Comparison of ENCODE assay signal across 8 cellular contexts in the genomic region with DNA sequence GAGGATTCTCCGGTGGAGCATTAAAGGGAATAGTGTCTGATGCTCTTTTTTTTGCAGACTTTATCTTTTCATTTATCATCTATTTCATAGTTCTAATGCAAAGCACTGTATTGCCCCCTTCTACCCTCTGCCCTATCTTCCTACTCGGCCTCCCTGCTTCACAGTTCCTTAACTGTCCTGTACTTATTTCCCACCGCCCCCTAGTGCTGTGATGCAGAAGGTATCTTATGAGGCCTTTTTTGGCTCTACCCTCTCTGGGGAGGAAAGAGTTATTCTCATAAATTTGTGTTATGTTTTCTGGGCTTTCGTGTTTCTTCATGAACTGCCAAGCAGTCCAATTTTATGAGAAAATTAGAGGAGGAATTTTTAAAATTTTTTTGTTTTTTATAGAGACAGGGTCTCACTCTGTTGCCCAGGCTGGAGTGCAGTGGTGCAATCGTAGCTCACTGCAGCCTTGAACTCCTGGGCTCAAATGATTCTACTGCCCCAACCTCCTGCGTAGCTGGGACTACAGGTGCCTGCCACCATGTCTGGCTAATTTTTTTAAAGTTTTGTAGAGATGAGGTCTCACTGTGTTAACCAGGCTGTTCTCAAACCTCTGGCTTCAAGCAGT. TPM values are rescaled to one million over a fixed set of nuclear protein-coding genes. Genes with fewer than 3 reads are reported as not detected.
DNase-seq lines count a peak whose midpoint lies in the region; ATAC-seq and TF ChIP-seq lines count a peak whose summit lies in the region.

No MANE protein-coding gene starts in this region.

- peaks cover 21 to 32% of the 10 kb centered on the region in 2 donors for H3K36me3 Mint-ChIP-seq in CD14-positive monocyte

- H3K27me3 Mint-ChIP-seq in CD14-positive monocyte (ENCODE audit: low read depth in 3 of 3): no peaks in the 10 kb centered on the region

- H3K4me1 ChIP-seq in SJCRH30 (no peaks in the 10 kb centered on the region; the same call in 1 of the 2 replicates), iPS DF 6.9 (ENCODE audit: control insufficient read depth, insufficient read depth, low read length) (no peaks in the 10 kb centered on the region)

- H3K36me3 ChIP-seq in SJCRH30 (peaks cover 11% of the 10 kb centered on the region; the same call in 1 of the 2 replicates), iPS DF 6.9 (ENCODE audit: control insufficient read depth, insufficient read depth, low read length) (peaks cover 7% of the 10 kb centered on the region; the same call in 1 of the 2 replicates)

- H3K4me3 Mint-ChIP-seq in CD14-positive monocyte: peak overlapping the region; percentile 96 to 99

- peaks cover 18% of the 10 kb centered on the region for H3K4me1 Mint-ChIP-seq in CD14-positive monocyte

- intact Hi-C loops in CD14-positive monocyte (cut with micrococcal nuclease): loop anchor here (2.0 to 5.0 kb wide), 2 partner anchors 19 to 64 kb away; partner anchors contain the start of genes FOXM1 (in 2 of the 2), RHNO1 (in 2 of the 2) and FKBP4 (in 1 of the 2)

- H3K27me3 ChIP-seq in SJCRH30 (no peaks in the 10 kb centered on the region), iPS DF 6.9 (ENCODE audit: control insufficient read depth, insufficient read depth, low read length) (no peaks in the 10 kb centered on the region)

- in situ Hi-C loops in astrocyte of the spinal cord (cut with HindIII; ENCODE audit: low sequenced_read_pairs): no loop called here

- peak overlapping the region; percentile 99 to 100 (median 100) for H3K27ac Mint-ChIP-seq in CD14-positive monocyte

- DNase-seq in CD14-positive monocyte (ENCODE audit: low spot score): no peak
- DNase-seq in SJCRH30: peak; percentile 74 to 82
- peak; percentile 67 for DNase-seq in astrocyte of the spinal cord (ENCODE audit: low read depth, low spot score)
- DNase-seq in iPS DF 6.9 (ENCODE audit: low read depth, low spot score): no peak
- DNase-seq in skeletal muscle cell (ENCODE audit: low read depth): no peak

- H3K9me3 ChIP-seq in SJCRH30 (replicated peaks) (no peaks in the 10 kb centered on the region), iPS DF 6.9 (ENCODE audit: control insufficient read depth, insufficient read depth, low read length) (no peaks in the 10 kb centered on the region)

- no CpG with 5 or more reads among the region's 6 CpGs for WGBS in iPS DF 6.9 (ENCODE audit: insufficient coverage, insufficient read length)

- H3K27ac ChIP-seq in SJCRH30 (no peak overlapping the region; the same call in 1 of the 2 replicates), iPS DF 6.9 (ENCODE audit: low read length) (no peak overlapping the region)

- H3K4me3 ChIP-seq in SJCRH30: peak overlapping the region; percentile 80
- peak overlapping the region; percentile 67 for H3K4me3 ChIP-seq in astrocyte of the spinal cord (ENCODE audit: low read depth, low read length)
- H3K4me3 ChIP-seq in iPS DF 6.9 (ENCODE audit: low read length): peak overlapping the region; percentile 57; the same call in 1 of the 2 replicates
- H3K4me3 ChIP-seq in skeletal muscle cell (ENCODE audit: low read depth, low read length): peak overlapping the region; percentile 67

- peak; percentile 40 for ATAC-seq in GM19351 (IDR thresholded peaks at IDR 0.05; ENCODE audit: unreplicated experiment)
- no peak for ATAC-seq in HG03571 (IDR thresholded peaks at IDR 0.05; ENCODE audit: unreplicated experiment)

- TF ChIP-seq CTCF in CD14-positive monocyte (IDR thresholded peaks at IDR 0.05) (peak; percentile 71), LNCAP (IDR thresholded peaks at IDR 0.05) (peak; percentile 79), astrocyte of the spinal cord (IDR thresholded peaks at IDR 0.05; ENCODE audit: low read depth, low read length) (peak; percentile 85)

- no peaks in the 10 kb centered on the region for H3K9me3 Mint-ChIP-seq in CD14-positive monocyte

RNA-seq across cellular contexts. Expression of gene ITFG2, which starts 1.2 kb away (rescaled TPM):
- polyA plus RNA-seq in CD14-positive monocyte: 10 to 100 TPM; 19.1 to 24.0 TPM
- 25.8 and 28.6 TPM in 2 replicates for total RNA-seq in SJCRH30 (2014; rRNA removed; shearing (Covaris generic))

RNA-seq across cellular contexts. Expression of gene FKBP4, which starts 18.9 kb away (rescaled TPM):
- 10 to 100 TPM; 19.3 to 20.1 TPM for polyA plus RNA-seq in CD14-positive monocyte
- total RNA-seq in SJCRH30 (2014; rRNA removed; shearing (Covaris generic)): 112 and 116 TPM in 2 replicates

RNA-seq across cellular contexts. Expression of gene NRIP2, which starts 21.2 kb away (rescaled TPM):
- under 1 TPM; 0.19 to 0.24 TPM for polyA plus RNA-seq in CD14-positive monocyte
- 1.7 and 1.8 TPM in 2 replicates for total RNA-seq in SJCRH30 (2014; rRNA removed; shearing (Covaris generic))

RNA-seq across cellular contexts. Expression of gene TEX52, which starts 43.2 kb away (rescaled TPM):
- polyA plus RNA-seq in CD14-positive monocyte: not detected
- 0.20 TPM in 1 of 2 replicates, not detected in the other for total RNA-seq in SJCRH30 (2014; rRNA removed; shearing (Covaris generic))

Comparison
In these comparisons a context has a peak if more than half of its experiments do, and no peak if none do; other contexts are left out.
1. DNase-seq: peak in SJCRH30 (2 of 2) and astrocyte of the spinal cord (single experiment); none in CD14-positive monocyte (single experiment), iPS DF 6.9 (single experiment) and skeletal muscle cell (single experiment).
2. Peak in every context shown above with its lines, with median percentiles within 50 percentile points of each other: CTCF ChIP-seq and H3K4me3 ChIP-seq.